Comparison of ENCODE assay signal across 19 cellular contexts in genomic region chr12:121764808-121765207, GRCh38. TPM values are rescaled to one million over a fixed set of nuclear protein-coding genes. Genes with fewer than 3 reads are reported as not detected.
DNase-seq lines count a peak whose midpoint lies in the region; ATAC-seq, FAIRE-seq and TF ChIP-seq lines count a peak whose summit lies in the region.
"Had no signal": no experiment of that assay in that cellular context is flagged by ENCODE, and none has a peak within 500 bp of the region (broad histone marks: within the 10 kb centered on the region; RNA-seq: fewer than 3 reads in every experiment).

No MANE protein-coding gene starts in this region.

- WGBS in mesenchymal stem cell, result 57% methylated on average over 1 of the region's 3 CpGs
- WGBS in body of pancreas, 2 donors, result 82 to 91% methylated on average over 3 of the region's 3 CpGs
- WGBS in ovary, 3 donors, result 67 to 89% (median 83%) methylated on average over 3 of the region's 3 CpGs

- peak overlapping the region; percentile 68 for H3K27ac ChIP-seq in HCT116 (ENCODE audit: low read depth, low read length)
- H3K27ac ChIP-seq in SJCRH30, result peak overlapping the region; percentile 44
- peak overlapping the region; percentile 79 for H3K27ac ChIP-seq in mesenchymal stem cell (ENCODE audit: low read length, poor library complexity, severe bottlenecking)
- no peak overlapping the region for H3K27ac ChIP-seq in body of pancreas
- H3K27ac ChIP-seq in ovary, result no peak overlapping the region

- H2BK12ac ChIP-seq in mesenchymal stem cell (ENCODE audit: low read length in 2 of 2), result no peak overlapping the region

- no peaks in the 10 kb centered on the region for H3K36me3 ChIP-seq in HCT116 (ENCODE audit: control insufficient read depth in 1 of 2, insufficient read depth in 2 of 2, low read length in 2 of 2)
- peaks cover 2% of the 10 kb centered on the region; the same call in 1 of the 2 replicates for H3K36me3 ChIP-seq in SJCRH30
- peaks cover 0 to 20% of the 10 kb centered on the region in 2 experiments for H3K36me3 ChIP-seq in mesenchymal stem cell (ENCODE audit: control insufficient read depth in 1 of 2, insufficient read depth in 2 of 2, low read depth in 1 of 2, low read length in 2 of 2)
- no peaks in the 10 kb centered on the region for H3K36me3 ChIP-seq in body of pancreas (replicated peaks in 1 of 2; ENCODE audit: insufficient read depth in 1 of 2, low read depth in 2 of 2)
- no peaks in the 10 kb centered on the region for H3K36me3 ChIP-seq in ovary

- no peaks in the 10 kb centered on the region for H4K20me1 ChIP-seq in HCT116 (ENCODE audit: insufficient read depth)

- POLR2A ChIA-PET in HCT116 (lab: Charles Lee), result no interaction called here

- no peak overlapping the region for H3K14ac ChIP-seq in mesenchymal stem cell (ENCODE audit: low read length in 2 of 2)

- peak overlapping the region; percentile 70 for H3K4me2 ChIP-seq in HCT116 (ENCODE audit: low read length)
- no peak overlapping the region for H3K4me2 ChIP-seq in mesenchymal stem cell (ENCODE audit: low read length, poor library complexity, severe bottlenecking)

- intact Hi-C loops in HCT116 (cut with micrococcal nuclease) (no loop called here), body of pancreas (cut with DNase I) (no loop called here), ovary (cut with DNase I) (no loop called here)

- peak overlapping the region in 1 of 2 experiments; percentile 54 for H3K4ac ChIP-seq in mesenchymal stem cell (ENCODE audit: low read depth in 1 of 2, low read length in 2 of 2)

- peaks cover 22 to 24% of the 10 kb centered on the region in 2 experiments for H3K4me1 ChIP-seq in HCT116 (ENCODE audit: control insufficient read depth in 1 of 2, insufficient read depth in 2 of 2, low read length in 2 of 2)
- H3K4me1 ChIP-seq in SJCRH30, result peaks cover 18% of the 10 kb centered on the region
- H3K4me1 ChIP-seq in mesenchymal stem cell (ENCODE audit: control insufficient read depth, insufficient read depth, low read depth, low read length), result peaks cover 48% of the 10 kb centered on the region
- no peaks in the 10 kb centered on the region for H3K4me1 ChIP-seq in body of pancreas
- H3K4me1 ChIP-seq in ovary (ENCODE audit: insufficient read depth), result no peaks in the 10 kb centered on the region

- no peak overlapping the region for H3K23ac ChIP-seq in mesenchymal stem cell (ENCODE audit: low read length in 2 of 2)

- CTCF ChIA-PET in HCT116 (lab: Charles Lee), result interaction anchor here (0.8 to 1.5 kb wide), 2 partner anchors 29 to 212 kb away, joined by 3 to 5 read pairs; partner anchors contain the start of gene RHOF

- TF ChIP-seq CTCF in HCT116 (IDR thresholded peaks at IDR 0.05 in 2 of 3, conservative IDR thresholded peaks at IDR 0.05 in 1 of 3; ENCODE audit: borderline replicate concordance in 1 of 3, insufficient read depth in 1 of 3, low read depth in 2 of 3, low read length in 2 of 3) (no peak), body of pancreas (IDR thresholded peaks at IDR 0.05) (no peak), ovary (IDR thresholded peaks at IDR 0.05) (no peak)

- H3K9me2 ChIP-seq in HCT116 (ENCODE audit: insufficient read depth), result no peaks in the 10 kb centered on the region

- H2BK15ac ChIP-seq in mesenchymal stem cell (ENCODE audit: low read depth, poor library complexity, severe bottlenecking), result no peak overlapping the region

- no peak overlapping the region for H2AFZ ChIP-seq in HCT116 (ENCODE audit: low read depth, low read length, poor library complexity, severe bottlenecking)
- H2AFZ ChIP-seq in mesenchymal stem cell (ENCODE audit: low read depth, low read length), result no peak overlapping the region

- H2BK5ac ChIP-seq in mesenchymal stem cell (ENCODE audit: low read depth, low read length, poor library complexity, severe bottlenecking), result no peak overlapping the region

- H2BK120ac ChIP-seq in mesenchymal stem cell (ENCODE audit: low read depth, low read length), result no peak overlapping the region

- H3K27me3 ChIP-seq in HCT116 (ENCODE audit: insufficient read depth, low read length), result no peaks in the 10 kb centered on the region
- H3K27me3 ChIP-seq in SJCRH30, result no peaks in the 10 kb centered on the region
- H3K27me3 ChIP-seq in mesenchymal stem cell (ENCODE audit: control insufficient read depth in 1 of 2, insufficient read depth in 1 of 2, low read length in 2 of 2), result no peaks in the 10 kb centered on the region
- no peaks in the 10 kb centered on the region for H3K27me3 ChIP-seq in body of pancreas
- H3K27me3 ChIP-seq in ovary, result no peaks in the 10 kb centered on the region
- H3K27me3 ChIP-seq: BE2C had no signal

- BruUV-seq in HCT116 (replicated peaks; lab: Mats Ljungman, UMichigan), result no TSS peak

- H3K4me3 ChIP-seq in HCT116 (replicated peaks in 1 of 2; ENCODE audit: low read depth in 1 of 2, low read length in 2 of 2) (no peak overlapping the region), SJCRH30 (no peak overlapping the region), mesenchymal stem cell (ENCODE audit: insufficient read depth in 1 of 2, low read depth in 1 of 2, low read length in 2 of 2) (no peak overlapping the region), body of pancreas (no peak overlapping the region), ovary (no peak overlapping the region)
- H3K4me3 ChIP-seq: GM12878 had no signal

- TF ChIP-seq EP300 in ovary (IDR thresholded peaks at IDR 0.05), result no peak

- RAD21 ChIA-PET in HCT116 (lab: Charles Lee; ENCODE audit: low non-redundant PET in 1 of 2, low total read pairs in 2 of 2, uncharacterized antibody in 2 of 2, unreplicated experiment in 2 of 2), result interaction anchor here in 1 of 2 experiments (1.1 kb wide), 1 partner anchor 30 kb away, joined by 6 read pairs; no protein-coding TSS in a partner anchor

- no peak for DNase-seq in HCT116 (ENCODE audit: low read depth, low spot score)
- DNase-seq in SJCRH30, result no peak
- DNase-seq in mesenchymal stem cell, result no peak
- no peak for DNase-seq in body of pancreas
- no peak for DNase-seq in ovary
- DNase-seq: BE2C; C1 segment of cervical spinal cord; CD4-positive, CD25-positive, alpha-beta regulatory T cell; CD8-positive, alpha-beta memory T cell; COR-L47; DMS79 treated with DMSO at 0.1 percent for 48 hours; GOT3; KG1 had no signal

- peak overlapping the region; percentile 16 for H4K91ac ChIP-seq in mesenchymal stem cell (ENCODE audit: low read length)

- H4K8ac ChIP-seq in mesenchymal stem cell (ENCODE audit: low read length), result no peak overlapping the region

- peak overlapping the region; percentile 31 for H2AK5ac ChIP-seq in mesenchymal stem cell (ENCODE audit: low read length, severe bottlenecking)

- no peaks in the 10 kb centered on the region for H3K79me2 ChIP-seq in HCT116 (ENCODE audit: insufficient read depth, low read length)

- TF ChIP-seq POLR2A in HCT116 (IDR thresholded peaks at IDR 0.05; ENCODE audit: borderline replicate concordance, extremely low read depth, insufficient read depth, insufficient read length) (no peak), body of pancreas (IDR thresholded peaks at IDR 0.05) (no peak), ovary (IDR thresholded peaks at IDR 0.05) (no peak)

- peak; percentile 11 for FAIRE-seq in G401.6 (lab: Jason Lieb, UNC)
- FAIRE-seq: A204.1, D721Med, GM12878, HepG2 had no signal

- H3K9ac ChIP-seq in HCT116 (ENCODE audit: low read length) (no peak overlapping the region), mesenchymal stem cell (ENCODE audit: low read length) (no peak overlapping the region)

- H3K18ac ChIP-seq in mesenchymal stem cell (ENCODE audit: low read depth in 1 of 2, low read length in 2 of 2), result no peak overlapping the region

- TF ChIP-seq RAD21 in HCT116 (IDR thresholded peaks at IDR 0.05; ENCODE audit: low read depth), result no peak

- H3K79me1 ChIP-seq in mesenchymal stem cell (replicated peaks; ENCODE audit: low read length, poor library complexity, severe bottlenecking), result peaks cover 3% of the 10 kb centered on the region

- H3K9me3 ChIP-seq in HCT116 (ENCODE audit: control insufficient read depth in 1 of 2, insufficient read depth in 1 of 2, low read depth in 1 of 2, low read length in 2 of 2) (no peaks in the 10 kb centered on the region), SJCRH30 (replicated peaks) (no peaks in the 10 kb centered on the region), mesenchymal stem cell (ENCODE audit: control insufficient read depth, low read length) (no peaks in the 10 kb centered on the region), body of pancreas (no peaks in the 10 kb centered on the region), ovary (no peaks in the 10 kb centered on the region)
- H3K9me3 ChIP-seq: BE2C had no signal

- ATAC-seq in HCT116, result no peak
- no peak for ATAC-seq in body of pancreas
- no peak for ATAC-seq in HG03196 (IDR thresholded peaks at IDR 0.05; ENCODE audit: unreplicated experiment)
- ATAC-seq: GM12878, HepG2 had no signal

TF ChIP-seq in HCT116, 20 proteins besides CTCF, POLR2A, EP300 and RAD21:
- TF ChIP-seq ZNF274 (IDR thresholded peaks at IDR 0.05; ENCODE audit: low read depth, low read length), result no peak
- no peak for TF ChIP-seq POLR2AphosphoS5 (IDR thresholded peaks at IDR 0.05; ENCODE audit: low read depth, low read length)
- no peak for TF ChIP-seq JUND (IDR thresholded peaks at IDR 0.05)

RNA-seq across cellular contexts. Expression of gene RHOF, which starts 28.7 kb away (rescaled TPM):
- 116 TPM for total RNA-seq in HCT116 (2021; ENCODE audit: unreplicated experiment)
- 93.4 and 134 TPM in 2 replicates for polyA plus RNA-seq in HCT116 (2012)
- 2.8 and 5.2 TPM in 2 replicates for total RNA-seq in SJCRH30 (2014; rRNA removed; shearing (Covaris generic))
- polyA plus RNA-seq in mesenchymal stem cell (2013, experiment 1 of 2), result 15.0 TPM
- polyA plus RNA-seq in mesenchymal stem cell (2013, experiment 2 of 2), result 14.2 TPM
- total RNA-seq in body of pancreas, result 10 to 100 TPM in 1 of 2 donors, 1 to 10 TPM in 1; 9.9 to 10.2 TPM
- 10 to 100 TPM in 6 of 7 donors, 1 to 10 TPM in 1; 9.3 to 37.3 (median 18.2) TPM for total RNA-seq in ovary
- 1 to 10 TPM; 3.7 to 7.9 TPM for polyA plus RNA-seq in ovary

RNA-seq across cellular contexts. Expression of gene SETD1B, which starts 39.0 kb away (rescaled TPM):
- total RNA-seq in HCT116 (2021; ENCODE audit: unreplicated experiment) (17.5 TPM), body of pancreas (10 to 100 TPM in 1 of 2 donors, 1 to 10 TPM in 1; 9.1 to 15.8 TPM), ovary (10 to 100 TPM in 5 of 7 donors, 1 to 10 TPM in 2; 8.7 to 44.6 (median 31.7) TPM)
- 6.6 and 7.3 TPM in 2 replicates for polyA plus RNA-seq in HCT116 (2012)
- 3.2 and 3.8 TPM in 2 replicates for total RNA-seq in SJCRH30 (2014; rRNA removed; shearing (Covaris generic))
- polyA plus RNA-seq in mesenchymal stem cell (2013, experiment 1 of 2), result 10.4 TPM
- 9.3 TPM for polyA plus RNA-seq in mesenchymal stem cell (2013, experiment 2 of 2)
- polyA plus RNA-seq in ovary, result 10 to 100 TPM in 1 of 2 donors, 1 to 10 TPM in 1; 6.2 to 15.5 TPM

RNA-seq across cellular contexts. Expression of gene TMEM120B, which starts 52.3 kb away (rescaled TPM):
- total RNA-seq in HCT116 (2021; ENCODE audit: unreplicated experiment) (20.5 TPM), body of pancreas (10 to 100 TPM; 13.2 to 14.2 TPM), ovary (10 to 100 TPM in 4 of 7 donors, 1 to 10 TPM in 3; 2.0 to 15.3 (median 10.1) TPM)
- polyA plus RNA-seq in HCT116 (2012), result 12.0 and 12.5 TPM in 2 replicates
- total RNA-seq in SJCRH30 (2014; rRNA removed; shearing (Covaris generic)), result 23.9 and 25.5 TPM in 2 replicates
- polyA plus RNA-seq in mesenchymal stem cell (2013, experiment 1 of 2), result 13.2 TPM
- 13.3 TPM for polyA plus RNA-seq in mesenchymal stem cell (2013, experiment 2 of 2)
- 1 to 10 TPM; 4.7 to 5.6 TPM for polyA plus RNA-seq in ovary

Comparison
In these comparisons a context has a peak if more than half of its experiments do, and no peak if none do; other contexts are left out.
1. H3K27ac ChIP-seq: peak in HCT116 (single experiment), SJCRH30 (single experiment) and mesenchymal stem cell (single experiment); none in body of pancreas (0 of 4) and ovary (0 of 2).